ENCODE assay signal across 17 cellular contexts in the genomic region with DNA sequence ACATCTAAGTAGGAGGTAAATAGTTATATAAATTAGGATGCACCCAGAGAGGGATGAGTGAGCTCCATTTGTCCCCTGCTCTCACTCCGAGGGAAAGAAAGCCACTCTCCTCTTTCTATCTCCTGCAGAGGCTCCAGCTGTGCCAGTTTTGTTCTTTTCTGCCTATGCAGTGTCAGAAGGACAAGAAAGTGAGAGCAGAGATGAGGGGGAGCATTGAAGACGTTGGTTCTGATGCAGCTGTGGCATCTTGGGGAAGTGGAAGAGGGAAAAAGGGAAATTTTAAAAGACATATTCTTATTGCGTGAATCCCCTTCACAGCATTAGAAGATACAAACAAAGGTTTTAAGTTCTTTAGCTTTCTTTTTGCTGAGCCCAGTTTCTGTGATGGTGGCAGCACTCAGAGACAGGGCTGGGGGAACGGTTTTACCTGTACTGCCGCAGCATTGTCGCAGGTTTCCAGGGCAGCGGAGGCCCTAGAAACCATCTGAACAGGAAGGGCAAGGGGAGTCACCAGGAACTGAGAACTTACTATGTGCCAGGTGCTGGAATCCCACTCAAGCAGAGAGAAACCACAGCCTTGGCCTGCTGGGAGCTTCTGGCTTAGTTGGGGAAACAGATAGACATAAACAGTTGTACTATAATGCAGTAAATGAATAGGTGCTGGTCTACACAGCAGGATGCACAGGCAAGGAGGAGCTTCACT. TPM values are rescaled to one million over a fixed set of nuclear protein-coding genes. Genes with fewer than 3 reads are reported as not detected.
A peak's percentile ranks its signal among the peaks of the same experiment; 100 is the strongest.
DNase-seq lines count a peak whose midpoint lies in the region; ATAC-seq, FAIRE-seq and TF ChIP-seq lines count a peak whose summit lies in the region.
"Had no signal": no experiment of that assay in that cellular context is flagged by ENCODE, and none has a peak within 500 bp of the region (broad histone marks: within the 10 kb centered on the region; RNA-seq: fewer than 3 reads in every experiment).

No MANE protein-coding gene starts in this region.

- no peaks in the 10 kb centered on the region for H4K20me1 ChIP-seq in MM.1S (ENCODE audit: insufficient read depth, low read length)

- H3K27ac ChIP-seq in MM.1S (ENCODE audit: low read length), result peak overlapping the region; percentile 50; the same call in 1 of the 2 replicates
- H3K27ac ChIP-seq: suprapubic skin had no signal

- intact Hi-C loops in cardiac septum (cut with DNase I), result no loop called here

- TF ChIP-seq CTCF in MM.1S (IDR thresholded peaks at IDR 0.05; ENCODE audit: low read length), result no peak

- no peaks in the 10 kb centered on the region for H3K36me3 ChIP-seq in MM.1S (replicated peaks; ENCODE audit: insufficient read depth, low read length)
- H3K36me3 ChIP-seq: suprapubic skin had no signal

- ATAC-seq in GM19463 (IDR thresholded peaks at IDR 0.05; ENCODE audit: unreplicated experiment) (peak; percentile 55), HG02884 (IDR thresholded peaks at IDR 0.05; ENCODE audit: unreplicated experiment) (peak; percentile 30)
- ATAC-seq: right cardiac atrium, SK-N-SH treated with all-trans-retinoic acid at 6 μM for 48 hours had no signal

- no peaks in the 10 kb centered on the region for H3K27me3 ChIP-seq in MM.1S (replicated peaks; ENCODE audit: insufficient read depth, low read length)
- H3K27me3 ChIP-seq: suprapubic skin had no signal

- no peaks in the 10 kb centered on the region for H3K9me2 ChIP-seq in MM.1S (replicated peaks; ENCODE audit: insufficient read depth, low read length)

- peak; percentile 79 for DNase-seq in MM.1S
- DNase-seq in activated naive CD4-positive, alpha-beta T cell treated with anti-CD3 and anti-CD28 coated beads, Interleukin-2, amount 50 U/mL, for 16 hours, result no peak
- no peak for DNase-seq in urothelium cell line (ENCODE audit: low spot score)
- DNase-seq in H4 (ENCODE audit: low spot score), result no peak
- DNase-seq in cardiac septum (ENCODE audit: low spot score), result no peak
- DNase-seq: activated CD4-positive, CD25-positive, alpha-beta regulatory T cell; activated T-cell treated with anti-CD3 and anti-CD28 coated beads, Interleukin-2, amount 50 U/mL, for 1 hour; anterior cingulate cortex; effector memory CD4-positive, alpha-beta T cell; kidney glomerular epithelial cell; NCI-H1436; NCI-H748 treated with DMSO at 0.1 percent for 48 hours; right cardiac atrium had no signal

- FAIRE-seq in urothelium cell line (lab: Jason Lieb, UNC), result no peak

- H3F3A ChIP-seq in MM.1S (ENCODE audit: insufficient read depth, low read length), result peaks cover 13% of the 10 kb centered on the region; the same call in 1 of the 2 replicates

- peak overlapping the region; percentile 56 for H3K4me2 ChIP-seq in MM.1S (ENCODE audit: low read depth, low read length)

- H3K79me2 ChIP-seq in MM.1S (ENCODE audit: low read length), result no peaks in the 10 kb centered on the region

- peaks cover 40% of the 10 kb centered on the region for H3K4me1 ChIP-seq in MM.1S (ENCODE audit: low read length)
- H3K4me1 ChIP-seq: suprapubic skin had no signal

- no peak overlapping the region; the same call in 1 of the 2 replicates for H3K9ac ChIP-seq in MM.1S (ENCODE audit: low read length)

- H2AFZ ChIP-seq in MM.1S (ENCODE audit: low read length), result no peak overlapping the region; the same call in 1 of the 2 replicates

- H3K9me3 ChIP-seq in MM.1S (replicated peaks; ENCODE audit: insufficient read depth, low read length), result no peaks in the 10 kb centered on the region
- H3K9me3 ChIP-seq: suprapubic skin had no signal

- H3K4me3 ChIP-seq in MM.1S (ENCODE audit: low read length), result peak overlapping the region; percentile 8; the same call in 1 of the 2 replicates
- H3K4me3 ChIP-seq: suprapubic skin had no signal

RNA-seq across cellular contexts. Expression of a gene that starts 44.9 kb away (rescaled TPM):
- total RNA-seq in H4 (2014; rRNA removed; shearing (Covaris generic)), result 18.0 and 20.4 TPM in 2 replicates
- 45.1 TPM for total RNA-seq in cardiac septum
